Comparison of ENCODE assay signal across 19 cellular contexts in genomic region chr10:28666751-28667467, GRCh38. TPM values are rescaled to one million over a fixed set of nuclear protein-coding genes. Genes with fewer than 3 reads are reported as not detected.
DNase-seq lines count a peak whose midpoint lies in the region; ATAC-seq, FAIRE-seq and TF ChIP-seq lines count a peak whose summit lies in the region.
"Had no signal": no experiment of that assay in that cellular context is flagged by ENCODE, and none has a peak within 500 bp of the region (broad histone marks: within the 10 kb centered on the region; RNA-seq: fewer than 3 reads in every experiment).

No MANE protein-coding gene starts in this region.

- no peak overlapping the region for H3K56ac ChIP-seq in H1 (replicated peaks; ENCODE audit: insufficient read length, low read depth, low read length)

- H3K9me3 Mint-ChIP-seq in GM23338: no peaks in the 10 kb centered on the region
- H3K9me3 Mint-ChIP-seq in nephron: no peaks in the 10 kb centered on the region
- H3K9me3 Mint-ChIP-seq in type B pancreatic cell: peaks cover 6% of the 10 kb centered on the region

- H3K23ac ChIP-seq in H1 (ENCODE audit: insufficient read length): no peak overlapping the region

- H3K4me1 ChIP-seq in GM23338 (ENCODE audit: insufficient read depth) (peaks cover 10% of the 10 kb centered on the region; the same call in 1 of the 2 replicates), H1 (replicated peaks in 1 of 4; ENCODE audit: control insufficient read depth in 3 of 4, insufficient read depth in 4 of 4, low read length in 3 of 4) (peaks cover 0 to 2% (median 0%) of the 10 kb centered on the region in 4 experiments; a peak in 1 of 7 replicates), gastroesophageal sphincter (peaks cover 0 to 21% (median 11%) of the 10 kb centered on the region in 3 donors)

- H3K4me1 Mint-ChIP-seq in GM23338: peaks cover 12% of the 10 kb centered on the region
- H3K4me1 Mint-ChIP-seq in nephron: peaks cover 18% of the 10 kb centered on the region
- H3K4me1 Mint-ChIP-seq in type B pancreatic cell (ENCODE audit: unreplicated experiment): peaks cover 38% of the 10 kb centered on the region

- H4K8ac ChIP-seq in H1 (ENCODE audit: extremely low read depth, insufficient read depth, low read length): no peak overlapping the region

- no peak overlapping the region for H2BK15ac ChIP-seq in H1 (ENCODE audit: low read length)

- H3K18ac ChIP-seq in H1 (ENCODE audit: extremely low read depth, low read length): no peak overlapping the region

- TF ChIP-seq POLR2A in H1 (IDR thresholded peaks at IDR 0.05; ENCODE audit: control extremely low read depth in 1 of 2, low read depth in 2 of 2, low read length in 2 of 2) (no peak), gastroesophageal sphincter (IDR thresholded peaks at IDR 0.05) (no peak)

- no peak overlapping the region for H2BK5ac ChIP-seq in H1 (ENCODE audit: low read depth, low read length)

- H3K14ac ChIP-seq in H1 (ENCODE audit: insufficient read length): no peak overlapping the region

- H3K36me3 ChIP-seq in GM23338 (ENCODE audit: insufficient read depth): no peaks in the 10 kb centered on the region
- H3K36me3 ChIP-seq in H1 (ENCODE audit: control insufficient read depth in 2 of 4, insufficient read depth in 4 of 4, low read length in 3 of 4): no peaks in the 10 kb centered on the region
- no peaks in the 10 kb centered on the region for H3K36me3 ChIP-seq in gastroesophageal sphincter

- H3K9me2 ChIP-seq in GM23338 (ENCODE audit: insufficient read depth): no peaks in the 10 kb centered on the region

- H3K9me3 ChIP-seq in H1 (ENCODE audit: insufficient read depth in 2 of 2, low read depth in 1 of 2, low read length in 1 of 2): no peaks in the 10 kb centered on the region
- H3K9me3 ChIP-seq in gastroesophageal sphincter: no peaks in the 10 kb centered on the region

- FAIRE-seq in H1 (lab: Jason Lieb, UNC): no peak

- CTCF ChIA-PET in H1 (lab: Charles Lee; ENCODE audit: partially characterized antibody): interaction anchor here (0.7 to 1.3 kb wide), 2 partner anchors 29 to 325 kb away, joined by 3 read pairs; no protein-coding TSS in a partner anchor

- DNase-seq in GM23338 (ENCODE audit: low spot score) (no peak), H1 (ENCODE audit: low read depth in 1 of 2, low spot score in 2 of 2) (no peak), type B pancreatic cell (ENCODE audit: extremely low spot score, unreplicated experiment) (no peak), GF-D8 (lab: John Stamatoyannopoulos, UW) (no peak), NCI-H1694 treated with DMSO at 0.1 percent for 48 hours (lab: John Stamatoyannopoulos, UW) (no peak)
- DNase-seq: C1 segment of cervical spinal cord; CD8-positive, alpha-beta memory T cell; DMS79 treated with DMSO at 0.1 percent for 48 hours; GOT3; KG1; NCI-H1417 treated with DMSO at 0.1 percent for 48 hours; NCI-H1930; NCI-H226; NCI-H524 treated with DMSO at 0.1 percent for 48 hours; SIG-M5 had no signal

- H3K9ac ChIP-seq in H1 (replicated peaks in 1 of 4; ENCODE audit: extremely low read depth in 1 of 4, low read depth in 3 of 4, low read length in 3 of 4): no peak overlapping the region

- H3K4me2 ChIP-seq in GM23338 (no peak overlapping the region), H1 (ENCODE audit: insufficient read depth in 1 of 2, low read depth in 2 of 2, low read length in 2 of 2) (no peak overlapping the region)
- H3K4me2 ChIP-seq: PC-9 had no signal

- H3K4me3 ChIP-seq in GM23338 (no peak overlapping the region), H1 (ENCODE audit: extremely low read depth in 1 of 4, insufficient read depth in 2 of 4, low read depth in 3 of 4, low read length in 4 of 4) (no peak overlapping the region), gastroesophageal sphincter (no peak overlapping the region)
- H3K4me3 ChIP-seq: PC-9 had no signal

- no peak overlapping the region for H4K91ac ChIP-seq in H1 (replicated peaks; ENCODE audit: insufficient read length, low read length)

- no peaks in the 10 kb centered on the region for H3K79me1 ChIP-seq in H1 (ENCODE audit: low read depth, low read length)

- H4K5ac ChIP-seq in H1 (ENCODE audit: insufficient read length, low read depth, low read length): no peak overlapping the region

- TF ChIP-seq CTCF in GM23338 (conservative IDR thresholded peaks at IDR 0.05; ENCODE audit: low read depth in 2 of 2): no peak
- no peak for TF ChIP-seq CTCF in H1 (IDR thresholded peaks at IDR 0.05; ENCODE audit: control extremely low read depth in 1 of 3, insufficient read depth in 1 of 3, low read depth in 1 of 3, low read length in 3 of 3)
- TF ChIP-seq CTCF in nephron (IDR thresholded peaks at IDR 0.05; ENCODE audit: unreplicated experiment in 3 of 3): no peak
- no peak for TF ChIP-seq CTCF in type B pancreatic cell (conservative IDR thresholded peaks at IDR 0.05)
- no peak for TF ChIP-seq CTCF in gastroesophageal sphincter (IDR thresholded peaks at IDR 0.05)

- H4K20me1 ChIP-seq in GM23338 (replicated peaks; ENCODE audit: insufficient read depth): no peaks in the 10 kb centered on the region
- no peaks in the 10 kb centered on the region for H4K20me1 ChIP-seq in H1 (replicated peaks in 1 of 2; ENCODE audit: control insufficient read depth in 1 of 2, insufficient read depth in 2 of 2, low read length in 2 of 2)

- H3K27me3 Mint-ChIP-seq in GM23338 (ENCODE audit: insufficient read depth, low read depth, poor library complexity) (peaks cover 33% of the 10 kb centered on the region), nephron (ENCODE audit: low read depth) (peaks cover 68% of the 10 kb centered on the region), type B pancreatic cell (peaks cover 34% of the 10 kb centered on the region)

- no peaks in the 10 kb centered on the region for H3K36me3 Mint-ChIP-seq in GM23338 (ENCODE audit: low read depth)
- no peaks in the 10 kb centered on the region for H3K36me3 Mint-ChIP-seq in nephron (ENCODE audit: low read depth)
- H3K36me3 Mint-ChIP-seq in type B pancreatic cell: no peaks in the 10 kb centered on the region
- H3K36me3 Mint-ChIP-seq: CD8-positive, alpha-beta memory T cell had no signal

- H2BK20ac ChIP-seq in H1 (ENCODE audit: low read length): no peak overlapping the region

- peaks cover 45% of the 10 kb centered on the region for H3K27me3 ChIP-seq in GM23338 (ENCODE audit: insufficient read depth)
- peaks cover 4 to 30% (median 20%) of the 10 kb centered on the region in 4 experiments; a peak in 6 of 7 replicates for H3K27me3 ChIP-seq in H1 (replicated peaks in 1 of 4; ENCODE audit: control insufficient read depth in 3 of 4, extremely low read depth in 1 of 4, insufficient read depth in 3 of 4, low read length in 3 of 4)
- peaks cover 68% of the 10 kb centered on the region for H3K27me3 ChIP-seq in gastroesophageal sphincter

- H3K23me2 ChIP-seq in H1 (ENCODE audit: low read depth, low read length): peaks cover 10% of the 10 kb centered on the region; the same call in 1 of the 2 replicates

- peak overlapping the region; percentile 24; the same call in 1 of the 2 replicates for H2AK5ac ChIP-seq in H1 (ENCODE audit: low read depth, low read length)

- no peak for TF ChIP-seq RAD21 in H1 (IDR thresholded peaks at IDR 0.05 in 1 of 2, conservative IDR thresholded peaks at IDR 0.05 in 1 of 2; ENCODE audit: low read depth in 2 of 2, low read length in 2 of 2)

- H3K27ac ChIP-seq in GM23338 (ENCODE audit: low read depth) (no peak overlapping the region), H1 (ENCODE audit: low read depth, low read length) (no peak overlapping the region), gastroesophageal sphincter (no peak overlapping the region)
- H3K27ac ChIP-seq: PC-9, RWPE1 had no signal

- H3F3A ChIP-seq in GM23338 (replicated peaks; ENCODE audit: low read depth): no peaks in the 10 kb centered on the region

- H3K4me3 Mint-ChIP-seq in GM23338 (0 out of 3 replicates have a peak overlapping the region, but pooled peaks have one; percentile 50), nephron (peak overlapping the region; percentile 69 to 83 (median 76)), type B pancreatic cell (peak overlapping the region; percentile 93)

- no peak overlapping the region for H3K4ac ChIP-seq in H1 (replicated peaks; ENCODE audit: insufficient read length, low read depth, low read length)

- no peak overlapping the region for H2BK120ac ChIP-seq in H1 (replicated peaks; ENCODE audit: low read depth, low read length)

- no peak overlapping the region for H2AFZ ChIP-seq in GM23338
- no peak overlapping the region for H2AFZ ChIP-seq in H1 (ENCODE audit: low read length)
- H2AFZ ChIP-seq: PC-9 had no signal

- no peak for TF ChIP-seq EP300 in H1 (IDR thresholded peaks at IDR 0.05; ENCODE audit: borderline replicate concordance in 1 of 2, low read depth in 2 of 2, low read length in 2 of 2)
- TF ChIP-seq EP300 in gastroesophageal sphincter (IDR thresholded peaks at IDR 0.05): no peak

- H3K79me2 ChIP-seq in GM23338 (replicated peaks; ENCODE audit: insufficient read depth) (no peaks in the 10 kb centered on the region), H1 (ENCODE audit: control insufficient read depth in 1 of 2, insufficient read depth in 2 of 2, low read length in 2 of 2) (no peaks in the 10 kb centered on the region)

- H2BK12ac ChIP-seq in H1 (ENCODE audit: low read depth, low read length): no peak overlapping the region

- POLR2A ChIA-PET in H1 (lab: Charles Lee; ENCODE audit: partially characterized antibody): no interaction called here

- H3K27ac Mint-ChIP-seq in GM23338: no peak overlapping the region
- H3K27ac Mint-ChIP-seq in nephron: no peak overlapping the region
- H3K27ac Mint-ChIP-seq in type B pancreatic cell: peak overlapping the region; percentile 83

- ATAC-seq in GM23338: no peak
- no peak for ATAC-seq in gastroesophageal sphincter

- WGBS in H1 (ENCODE audit: extremely low coverage in 1 of 2, insufficient coverage in 1 of 2, insufficient read length in 1 of 2, insufficient replicate concordance in 2 of 2, low coverage in 1 of 2, low lambda C conversion rate in 2 of 2, missing lambda C conversion rate in 1 of 2), 2 experiments: 91% methylated on average over 12 of the region's 12 CpGs; no CpG with 5 or more reads in 1 of the 2 experiments
- WGBS in gastroesophageal sphincter (ENCODE audit: low coverage in 1 of 2), 2 donors: 85 to 91% methylated on average over 4 to 11 of the region's 12 CpGs

RNA-seq across cellular contexts. Expression of gene BAMBI, which starts 10.4 kb away (rescaled TPM):
- total RNA-seq in GM23338 (2014; rRNA removed; shearing (Covaris generic)): 37.5 and 39.5 TPM in 2 replicates
- polyA plus RNA-seq in GM23338 (2016; fragmentation: Nextera tagmentation; extraction: Ambion mirVana) (18.7 and 20.1 TPM in 2 replicates), H1 (2011; rRNA removed) (5.6 and 7.3 TPM in 2 replicates)
- 26.4 and 28.4 TPM in 2 replicates for total RNA-seq in H1 (2021; fragmentation: NEBNext Ultra II Directional; extraction: Animal tissue kit (Norgen Biotek cat#: 25700))
- polyA plus RNA-seq in H1 (2011; cell fraction: cytosol; rRNA removed): 6.3 TPM
- polyA plus RNA-seq in H1 (2011; cell fraction: nucleus; rRNA removed): 9.8 TPM
- 11.0 to 16.9 TPM (median 14.0 TPM) in 4 replicates for polyA plus RNA-seq in H1 (2012, experiment 1 of 2)
- 11.2 TPM for polyA plus RNA-seq in H1 (2012, experiment 2 of 2)
- polyA plus RNA-seq in H1 (2013, experiment 1 of 2): 28.3 TPM
- polyA plus RNA-seq in H1 (2013, experiment 2 of 2): 37.5 TPM
- polyA minus RNA-seq in H1 (2011; rRNA and poly(A)+ RNA removed): 3.6 and 4.3 TPM in 2 replicates
- polyA minus RNA-seq in H1 (2011; cell fraction: cytosol; rRNA and poly(A)+ RNA removed): 3.5 TPM
- polyA minus RNA-seq in H1 (2011; cell fraction: nucleus; rRNA and poly(A)+ RNA removed): 5.9 TPM
- total RNA-seq in type B pancreatic cell (ENCODE audit: low replicate concordance) (36.9 and 57.3 TPM in 2 replicates), gastroesophageal sphincter (1 to 10 TPM; 5.6 to 6.0 (median 5.8) TPM)
